Comparison of ENCODE assay signal across 14 cellular contexts in genomic region chr6:4370066-4370465, GRCh38.
DNase-seq lines count a peak whose midpoint lies in the region; ATAC-seq, FAIRE-seq and TF ChIP-seq lines count a peak whose summit lies in the region.
"Had no signal": no experiment of that assay in that cellular context is flagged by ENCODE, and none has a peak within 500 bp of the region (broad histone marks: within the 10 kb centered on the region; RNA-seq: fewer than 3 reads in every experiment).

No MANE protein-coding gene starts in this region.

- H3K9me3 ChIP-seq in A549 (no peaks in the 10 kb centered on the region), HEK293 (ENCODE audit: control insufficient read depth, insufficient read depth, low read depth, low read length) (no peaks in the 10 kb centered on the region), astrocyte (ENCODE audit: insufficient read depth, low read depth, low read length) (no peaks in the 10 kb centered on the region)
- H3K9me3 ChIP-seq: BLaER1 treated with 17β-estradiol and CSF1 and Interleukin-3, amounts not matched to agents 10 nM and 100 nM; suprapubic skin had no signal

- H3K4me3 ChIP-seq in A549: no peak overlapping the region
- no peak overlapping the region for H3K4me3 ChIP-seq in HEK293 (ENCODE audit: low read depth, low read length)
- peak overlapping the region; percentile 8 for H3K4me3 ChIP-seq in astrocyte (ENCODE audit: insufficient read depth, low read depth, low read length)
- H3K4me3 ChIP-seq: BLaER1 treated with 17β-estradiol and CSF1 and Interleukin-3, amounts not matched to agents 10 nM and 100 nM; suprapubic skin had no signal

- H4K20me1 ChIP-seq in astrocyte (ENCODE audit: insufficient read depth, low read length): no peaks in the 10 kb centered on the region
- H4K20me1 ChIP-seq: BLaER1 treated with 17β-estradiol and CSF1 and Interleukin-3, amounts not matched to agents 10 nM and 100 nM had no signal

- H3K9ac ChIP-seq in astrocyte (ENCODE audit: low read length): peak overlapping the region; percentile 77
- H3K9ac ChIP-seq: BLaER1 treated with 17β-estradiol and CSF1 and Interleukin-3, amounts not matched to agents 10 nM and 100 nM had no signal

- TF ChIP-seq CTCF in A549 (IDR thresholded peaks at IDR 0.05) (no peak), HEK293 (tag by site-specific recombination; IDR thresholded peaks at IDR 0.05) (no peak), astrocyte (IDR thresholded peaks at IDR 0.05; ENCODE audit: insufficient read depth, low read depth, low read length) (no peak), GM10248 (IDR thresholded peaks at IDR 0.05; ENCODE audit: control extremely low read depth, extremely low read depth, low read depth, missing control alignments) (no peak)

- peak overlapping the region; percentile 96 for H3K27ac Mint-ChIP-seq in astrocyte (ENCODE audit: unreplicated experiment)
- H3K27ac Mint-ChIP-seq: activated T-cell treated with anti-CD3 and anti-CD28 coated beads, Interleukin-2, amount 50 U/mL, for 24 hours had no signal

- peak; percentile 45 for DNase-seq in A549 (ENCODE audit: low read depth in 1 of 2, low spot score in 1 of 2)
- peak; percentile 98 for DNase-seq in astrocyte (ENCODE audit: low read depth)
- peak; percentile 88 for DNase-seq in hepatic stellate cell (ENCODE audit: low spot score)
- no peak for DNase-seq in GF-D8 (lab: John Stamatoyannopoulos, UW)
- DNase-seq in GM19240 (ENCODE audit: insufficient read length, low spot score): no peak
- no peak for DNase-seq in GM10248 (ENCODE audit: extremely low spot score)
- DNase-seq: activated T-cell treated with anti-CD3 and anti-CD28 coated beads, Interleukin-2, amount 50 U/mL, for 24 hours; NCI-H1694 treated with DMSO at 0.1 percent for 48 hours; OCI-M1 had no signal

- ATAC-seq in A549 (peak; percentile 71 to 85; a peak in 5 of 6 replicates), GM21390 (IDR thresholded peaks at IDR 0.05; ENCODE audit: unreplicated experiment) (no peak)

- peak overlapping the region; percentile 42 for H3K4me3 Mint-ChIP-seq in astrocyte (ENCODE audit: unreplicated experiment)
- H3K4me3 Mint-ChIP-seq: activated T-cell treated with anti-CD3 and anti-CD28 coated beads, Interleukin-2, amount 50 U/mL, for 24 hours had no signal

- H3K4me2 ChIP-seq in A549 (peak overlapping the region; percentile 60), astrocyte (ENCODE audit: low read length) (peak overlapping the region; percentile 83)

- TF ChIP-seq RAD21 in A549 (conservative IDR thresholded peaks at IDR 0.05 in 1 of 2, IDR thresholded peaks at IDR 0.05 in 1 of 2): no peak

- CTCF ChIA-PET in A549 (lab: Yijun Ruan, JAX) (no interaction called here), HEK293 (lab: Yijun Ruan, JAX) (no interaction called here), GM10248 (lab: Yijun Ruan, JAX) (no interaction called here)

- H3K27me3 Mint-ChIP-seq in astrocyte (ENCODE audit: low read depth, unreplicated experiment): no peaks in the 10 kb centered on the region

- POLR2A ChIA-PET in A549 (lab: Yijun Ruan, JAX): interaction anchor here (0.9 to 1.0 kb wide), 2 partner anchors 10 to 49 kb away, joined by 3 to 10 read pairs; no protein-coding TSS in a partner anchor
- POLR2A ChIA-PET in HEK293 (lab: Yijun Ruan, JAX): no interaction called here
- POLR2A ChIA-PET in GM10248 (lab: Yijun Ruan, JAX): no interaction called here

- H3K27ac ChIP-seq in A549: peak overlapping the region; percentile 74 to 87
- H3K27ac ChIP-seq in HEK293 (ENCODE audit: extremely low read depth, low read depth, low read length): no peak overlapping the region
- peak overlapping the region; percentile 87 for H3K27ac ChIP-seq in astrocyte (ENCODE audit: low read depth, low read length)
- H3K27ac ChIP-seq: BLaER1 treated with 17β-estradiol and CSF1 and Interleukin-3, amounts not matched to agents 10 nM and 100 nM; suprapubic skin had no signal

- H3K4me1 ChIP-seq in A549: peaks cover 30% of the 10 kb centered on the region
- no peaks in the 10 kb centered on the region for H3K4me1 ChIP-seq in HEK293 (ENCODE audit: control insufficient read depth, insufficient read depth, low read length)
- H3K4me1 ChIP-seq in astrocyte (ENCODE audit: insufficient read depth, low read length): peaks cover 29% of the 10 kb centered on the region
- H3K4me1 ChIP-seq: suprapubic skin had no signal

- H3K9me3 Mint-ChIP-seq in astrocyte (ENCODE audit: unreplicated experiment): no peaks in the 10 kb centered on the region
- H3K9me3 Mint-ChIP-seq: activated T-cell treated with anti-CD3 and anti-CD28 coated beads, Interleukin-2, amount 50 U/mL, for 24 hours had no signal

- WGBS in A549 (ENCODE audit: missing lambda C conversion rate): 29% methylated on average over 3 of the region's 3 CpGs

- no peak for TF ChIP-seq EP300 in A549 (IDR thresholded peaks at IDR 0.05)

- H2AFZ ChIP-seq in astrocyte (ENCODE audit: low read depth, low read length): no peak overlapping the region

- TF ChIP-seq POLR2A in A549 (IDR thresholded peaks at IDR 0.05; ENCODE audit: low read length): no peak

- no peaks in the 10 kb centered on the region for H3K36me3 Mint-ChIP-seq in astrocyte (ENCODE audit: low read depth, unreplicated experiment)

- peaks cover 42% of the 10 kb centered on the region for H3K4me1 Mint-ChIP-seq in astrocyte (ENCODE audit: low read depth, unreplicated experiment)

- H3K36me3 ChIP-seq in HEK293 (ENCODE audit: control insufficient read depth in 2 of 2, insufficient read depth in 1 of 2, low read length in 2 of 2): no peaks in the 10 kb centered on the region
- H3K36me3 ChIP-seq in astrocyte (ENCODE audit: insufficient read depth, low read length): no peaks in the 10 kb centered on the region
- H3K36me3 ChIP-seq: BLaER1 treated with 17β-estradiol and CSF1 and Interleukin-3, amounts not matched to agents 10 nM and 100 nM; suprapubic skin had no signal

- no peak for FAIRE-seq in A549 (lab: Jason Lieb, UNC)
- peak; percentile 39 for FAIRE-seq in astrocyte (lab: Jason Lieb, UNC)
- FAIRE-seq: colon had no signal

- no peaks in the 10 kb centered on the region for H3K79me2 ChIP-seq in astrocyte (ENCODE audit: insufficient read depth, low read length)

- no peaks in the 10 kb centered on the region for H3K27me3 ChIP-seq in astrocyte (ENCODE audit: insufficient read depth, low read length)
- H3K27me3 ChIP-seq: suprapubic skin had no signal

TF ChIP-seq in A549, 52 proteins besides CTCF, POLR2A, EP300 and RAD21:
- TF ChIP-seq TP53 (CRISPR knock-in tag; IDR thresholded peaks at IDR 0.05): no peak
- peak; percentile 40; the same call in 1 of the 2 replicates for TF ChIP-seq JUNB (IDR thresholded peaks at IDR 0.05)
- TF ChIP-seq FOSL2 (IDR thresholded peaks at IDR 0.05): peak; percentile 41; the same call in 1 of the 2 replicates
- 0 out of 2 replicates have a peak, but pooled peaks have one; percentile 40 for TF ChIP-seq FOSL2 (CRISPR knock-in tag; IDR thresholded peaks at IDR 0.05)
- peak; percentile 47 for TF ChIP-seq ZC3H11A (IDR thresholded peaks at IDR 0.05)
TF ChIP-seq in A549: peak in this region for 3.

TF ChIP-seq in HEK293, 187 proteins besides CTCF, POLR2A, EP300 and RAD21 (continues in another document):
- TF ChIP-seq ZNF311 (tag by site-specific recombination; IDR thresholded peaks at IDR 0.05; ENCODE audit: borderline replicate concordance) (no peak), ZNF248 (tag by site-specific recombination; IDR thresholded peaks at IDR 0.05) (no peak), ZFP41 (tag by site-specific recombination; IDR thresholded peaks at IDR 0.05; ENCODE audit: borderline replicate concordance) (no peak), ZNF555 (tag by site-specific recombination; conservative IDR thresholded peaks at IDR 0.05) (peak; percentile 23; the same call in 1 of the 2 replicates), ZNF404 (tag by site-specific recombination; IDR thresholded peaks at IDR 0.05) (no peak), ZNF610 (tag by site-specific recombination; IDR thresholded peaks at IDR 0.05; ENCODE audit: borderline replicate concordance) (no peak), ZNF449 (tag by site-specific recombination; IDR thresholded peaks at IDR 0.05) (no peak), PRDM4 (tag by site-specific recombination; IDR thresholded peaks at IDR 0.05) (no peak), ZNF670 (tag by site-specific recombination; IDR thresholded peaks at IDR 0.05; ENCODE audit: low read depth) (no peak)

Comparison
In these comparisons a context has a peak if more than half of its experiments do, and no peak if none do; other contexts are left out.
1. DNase-seq: peak in A549 (2 of 2), astrocyte (single experiment) and hepatic stellate cell (single experiment); none in GF-D8 (single experiment), GM19240 (single experiment) and GM10248 (single experiment).